8 cellular contexts compared by ENCODE assay signal in the genomic region with DNA sequence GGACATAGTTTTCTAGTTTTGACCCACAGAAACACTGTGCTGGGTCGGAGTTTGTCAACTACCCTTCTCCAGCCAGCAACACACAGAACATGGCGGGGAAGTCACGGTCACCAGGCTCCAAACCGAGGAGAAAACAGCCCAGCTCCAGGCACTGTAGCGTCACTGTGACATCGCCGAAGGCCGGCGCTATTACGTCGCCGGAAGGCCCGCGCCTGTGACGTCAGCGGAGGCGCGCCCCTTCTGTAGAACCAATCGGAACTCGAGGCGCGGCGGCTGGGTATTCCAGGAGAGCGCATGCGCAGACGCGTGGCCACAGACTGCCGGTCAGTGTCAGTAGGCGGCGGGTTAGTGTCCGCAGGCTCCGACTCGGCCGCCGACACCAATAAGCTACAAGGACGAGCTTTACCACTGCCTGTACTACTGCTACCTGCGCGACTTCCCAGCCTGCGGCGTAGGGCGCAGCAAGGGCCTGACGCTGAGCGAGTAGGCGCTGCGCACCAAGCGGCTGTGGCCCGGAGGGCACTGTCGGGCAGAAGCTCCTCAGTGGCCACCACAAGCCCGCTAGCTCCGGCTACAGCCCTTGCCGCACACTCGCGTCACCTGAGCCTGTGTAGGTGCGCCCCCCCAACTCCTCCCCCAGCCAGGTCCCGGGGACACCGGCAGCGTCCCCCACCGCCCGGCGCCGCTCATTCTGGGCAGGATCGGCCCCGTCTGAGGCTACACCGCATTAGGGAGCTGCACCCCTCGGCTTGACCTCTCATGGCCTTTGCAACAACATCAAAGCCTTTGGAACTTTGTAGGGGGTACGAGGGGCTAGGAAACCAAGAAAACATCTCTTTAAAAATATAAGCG. TPM values are rescaled to one million over a fixed set of nuclear protein-coding genes. Genes with fewer than 3 reads are reported as not detected.
A peak's percentile ranks its signal among the peaks of the same experiment; 100 is the strongest.
DNase-seq lines count a peak whose midpoint lies in the region; ATAC-seq and TF ChIP-seq lines count a peak whose summit lies in the region.

No MANE protein-coding gene starts in this region.

- TF ChIP-seq CTCF in left lung (IDR thresholded peaks at IDR 0.05): no peak

- peak; percentile 91 for ATAC-seq in GM19351 (IDR thresholded peaks at IDR 0.05; ENCODE audit: unreplicated experiment)
- ATAC-seq in HG03469 (IDR thresholded peaks at IDR 0.05; ENCODE audit: unreplicated experiment): peak; percentile 78
- peak; percentile 98 for ATAC-seq in left lung

- H3K4me2 ChIP-seq in BLaER1 treated with 17β-estradiol and CSF1 and Interleukin-3, amounts not matched to agents 10 nM and 100 nM: peak overlapping the region; percentile 77 to 94 (median 88)

- H3K9ac ChIP-seq in BLaER1 treated with 17β-estradiol and CSF1 and Interleukin-3, amounts not matched to agents 10 nM and 100 nM: peak overlapping the region; percentile 67 to 79 (median 76)

- H3K27ac ChIP-seq in BLaER1 treated with 17β-estradiol and CSF1 and Interleukin-3, amounts not matched to agents 10 nM and 100 nM: peak overlapping the region; percentile 32 to 71 (median 50); a peak in 19 of 22 replicates
- peak overlapping the region; percentile 81 to 83 for H3K27ac ChIP-seq in left lung

- peak overlapping the region; percentile 54 to 82 (median 69) for H3K4me3 ChIP-seq in BLaER1 treated with 17β-estradiol and CSF1 and Interleukin-3, amounts not matched to agents 10 nM and 100 nM
- H3K4me3 ChIP-seq in left lung: peak overlapping the region; percentile 49 to 54

- no peaks in the 10 kb centered on the region for H3K36me3 ChIP-seq in BLaER1 treated with 17β-estradiol and CSF1 and Interleukin-3, amounts not matched to agents 10 nM and 100 nM
- no peaks in the 10 kb centered on the region for H3K36me3 ChIP-seq in left lung

- no peaks in the 10 kb centered on the region for H4K20me1 ChIP-seq in BLaER1 treated with 17β-estradiol and CSF1 and Interleukin-3, amounts not matched to agents 10 nM and 100 nM

- peaks cover 0 to 13% (median 9%) of the 10 kb centered on the region in 11 experiments; a peak in 7 of 22 replicates for H3K27me3 ChIP-seq in BLaER1 treated with 17β-estradiol and CSF1 and Interleukin-3, amounts not matched to agents 10 nM and 100 nM
- H3K27me3 ChIP-seq in left lung: no peaks in the 10 kb centered on the region

- peak; percentile 98 for DNase-seq in NCI-H748 (lab: John Stamatoyannopoulos, UW; ENCODE audit: unreplicated experiment)
- DNase-seq in activated CD4-positive, alpha-beta T cell treated with anti-CD3 and anti-CD28 coated beads, Interleukin-2, amount 50 U/mL, for 48 hours: peak; percentile 93 to 94
- DNase-seq in dermis blood vessel endothelial cell: peak; percentile 97
- DNase-seq in left lung: peak; percentile 97 to 98
- peak; percentile 92 to 94 for DNase-seq in stimulated activated CD4-positive, alpha-beta T cell treated with anti-CD3 and anti-CD28 coated beads, Interleukin-2, amount 100 ng/mL, for 24 hours

- H3K9me3 ChIP-seq in BLaER1 treated with 17β-estradiol and CSF1 and Interleukin-3, amounts not matched to agents 10 nM and 100 nM (replicated peaks in 1 of 11): no peaks in the 10 kb centered on the region
- H3K9me3 ChIP-seq in left lung: no peaks in the 10 kb centered on the region

- intact Hi-C loops in left lung (cut with DNase I): no loop called here

- peaks cover 0 to 13% (median 8%) of the 10 kb centered on the region in 10 experiments; a peak in 15 of 20 replicates for H3K4me1 ChIP-seq in BLaER1 treated with 17β-estradiol and CSF1 and Interleukin-3, amounts not matched to agents 10 nM and 100 nM
- H3K4me1 ChIP-seq in left lung: peaks cover 0 to 3% of the 10 kb centered on the region in 2 donors

RNA-seq across cellular contexts. Expression of gene SRRM3, which starts 35.1 kb away (rescaled TPM):
- total RNA-seq in dermis blood vessel endothelial cell (2.0 and 2.2 TPM in 2 replicates), left lung (1 to 10 TPM in 1 of 2 donors, under 1 TPM in 1; 0.94 to 2.0 TPM)

Comparison
In these comparisons a context has a peak if more than half of its experiments do, and no peak if none do; other contexts are left out.
1. Peak in every context shown above with its lines: DNase-seq, ATAC-seq, H3K4me3 ChIP-seq and H3K27ac ChIP-seq.